8 cellular contexts compared by ENCODE assay signal in the genomic region with DNA sequence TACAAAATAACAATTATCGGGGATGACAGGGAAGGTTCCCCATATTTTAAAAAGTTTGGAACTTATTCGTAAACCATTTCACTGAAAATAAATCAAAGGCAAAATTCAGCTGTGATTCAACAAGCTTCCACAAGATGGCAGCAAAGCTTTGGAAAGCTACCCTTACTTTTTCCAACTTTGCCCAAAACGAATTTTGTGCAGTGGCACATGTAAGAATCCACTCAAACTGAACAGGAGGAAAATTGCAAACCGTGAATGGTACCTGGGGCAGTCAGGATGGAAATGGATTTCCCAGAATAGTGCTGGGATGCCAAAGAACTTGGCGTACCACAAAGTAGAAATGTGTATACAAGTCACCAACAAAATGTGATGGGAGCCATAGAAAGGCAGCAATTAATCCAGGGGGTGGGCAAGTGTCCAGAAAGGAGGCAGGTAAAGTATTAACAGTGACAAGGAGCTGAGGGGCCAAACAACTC. TPM values are rescaled to one million over a fixed set of nuclear protein-coding genes. Genes with fewer than 3 reads are reported as not detected.
DNase-seq lines count a peak whose midpoint lies in the region; ATAC-seq, FAIRE-seq and TF ChIP-seq lines count a peak whose summit lies in the region.
"Had no signal": no experiment of that assay in that cellular context is flagged by ENCODE, and none has a peak within 500 bp of the region (broad histone marks: within the 10 kb centered on the region; RNA-seq: fewer than 3 reads in every experiment).

No MANE protein-coding gene starts in this region.

- peaks cover 7% of the 10 kb centered on the region for H3K36me3 ChIP-seq in Caco-2 (ENCODE audit: control insufficient read depth, insufficient read depth, low read length)
- H3K36me3 ChIP-seq in vagina: peaks cover 0 to 37% of the 10 kb centered on the region in 2 donors

- peaks cover 58% of the 10 kb centered on the region for H3K36me3 Mint-ChIP-seq in Caco-2 (ENCODE audit: insufficient read depth, unreplicated experiment)

- peaks cover 11% of the 10 kb centered on the region for H3K4me1 Mint-ChIP-seq in Caco-2 (ENCODE audit: low read depth, unreplicated experiment)

- H3K27me3 Mint-ChIP-seq in Caco-2 (ENCODE audit: insufficient read depth, unreplicated experiment): no peaks in the 10 kb centered on the region

- intact Hi-C loops in Caco-2 (cut with micrococcal nuclease; ENCODE audit: unreplicated experiment): loop anchor here (1.0 to 2.0 kb wide), 3 partner anchors 140 to 240 kb away; a partner anchor contains a TSS
- intact Hi-C loops in vagina (cut with DNase I): no loop called here

- no peaks in the 10 kb centered on the region for H3K9me3 Mint-ChIP-seq in Caco-2 (ENCODE audit: unreplicated experiment)

- BruUV-seq in Caco-2 (replicated peaks; lab: Mats Ljungman, UMichigan): no TSS peak

- no peak overlapping the region for H3K4me3 ChIP-seq in Caco-2 (ENCODE audit: low read depth, low read length)
- no peak overlapping the region for H3K4me3 ChIP-seq in choroid plexus epithelial cell (ENCODE audit: low read depth, low read length)
- no peak overlapping the region for H3K4me3 ChIP-seq in vagina
- H3K4me3 ChIP-seq: skin epidermis had no signal

- CTCF ChIA-PET in Caco-2 (lab: Charles Lee): interaction anchor here (0.7 to 1.6 kb wide), 12 partner anchors 18 to 337 kb away, joined by 3 to 32 read pairs (median 5); a partner anchor contains a TSS

- no peak for TF ChIP-seq POLR2A in vagina (IDR thresholded peaks at IDR 0.05)

- H3K27ac Mint-ChIP-seq in Caco-2 (ENCODE audit: unreplicated experiment): peak overlapping the region; percentile 22

- H3K9me3 ChIP-seq in Caco-2 (0 out of 2 replicates have a peak, but pooled peaks cover 4% of the 10 kb centered on the region), vagina (no peaks in the 10 kb centered on the region)

- DNase-seq in Caco-2 (peak in 1 of 2 experiments; percentile 62), GM19239 (ENCODE audit: insufficient read length, low spot score) (no peak), RCC 7860 (ENCODE audit: low spot score) (peak; percentile 10), choroid plexus epithelial cell (ENCODE audit: low read depth) (peak; percentile 63), lung microvascular endothelial cell (ENCODE audit: low read depth in 2 of 2) (peak; percentile 55 to 64), vagina (ENCODE audit: extremely low spot score in 2 of 2) (peak in 1 of 2 donors; percentile 81)

- H3K4me3 Mint-ChIP-seq in Caco-2 (ENCODE audit: unreplicated experiment): no peak overlapping the region

- H3K4me1 ChIP-seq in Caco-2 (no peaks in the 10 kb centered on the region), vagina (no peaks in the 10 kb centered on the region)

- FAIRE-seq in GM19239 (lab: Jason Lieb, UNC): peak; percentile 82
- FAIRE-seq in RCC 7860 (lab: Jason Lieb, UNC): peak; percentile 25

- POLR2A ChIA-PET in Caco-2 (lab: Charles Lee): interaction anchor here (0.7 kb wide), 1 partner anchor 18 kb away, joined by 5 read pairs; no protein-coding TSS in a partner anchor

- H3K27me3 ChIP-seq in Caco-2 (replicated peaks; ENCODE audit: control insufficient read depth, insufficient read depth, low read length): no peaks in the 10 kb centered on the region
- H3K27me3 ChIP-seq in vagina: no peaks in the 10 kb centered on the region

- TF ChIP-seq CTCF in Caco-2 (IDR thresholded peaks at IDR 0.05; ENCODE audit: insufficient read depth in 1 of 2, low read depth in 1 of 2, low read length in 1 of 2, severe bottlenecking in 1 of 2, unreplicated experiment in 1 of 2) (peak; percentile 67 to 85), choroid plexus epithelial cell (conservative IDR thresholded peaks at IDR 0.05; ENCODE audit: low read depth, low read length) (peak; percentile 78), vagina (IDR thresholded peaks at IDR 0.05) (peak; percentile 60 to 76 (median 74))

- no peak for ATAC-seq in GM19452 (IDR thresholded peaks at IDR 0.05; ENCODE audit: unreplicated experiment)

- H3K27ac ChIP-seq in vagina: no peak overlapping the region
- H3K27ac ChIP-seq: skin epidermis had no signal

RNA-seq across cellular contexts. Expression of a gene that starts 10.7 kb away (rescaled TPM):
- total RNA-seq in Caco-2 (2022) (2,026 and 2,057 TPM in 2 replicates), lung microvascular endothelial cell (889 and 1,542 TPM in 2 replicates), vagina (1,122 TPM)
